In genomic region chr7:44012081-44012480, GRCh38 we compare ENCODE assay signal across 7 cellular contexts. TPM values are rescaled to one million over a fixed set of nuclear protein-coding genes. Genes with fewer than 3 reads are reported as not detected.
"Had no signal": no experiment of that assay in that cellular context is flagged by ENCODE, and none has a peak within 500 bp of the region (broad histone marks: within the 10 kb centered on the region; RNA-seq: fewer than 3 reads in every experiment).

No MANE protein-coding gene starts in this region.

RNA-seq across cellular contexts. Expression of gene SPDYE1, which starts 14.4 kb away (rescaled TPM):
- total RNA-seq: GM23248, GM23338, H1, H4, H7, H9, HFFc6 had no signal
- polyA plus RNA-seq: H1 had no signal

RNA-seq across cellular contexts. Expression of gene PGAM2, which starts 53.3 kb away (rescaled TPM):
- total RNA-seq: GM23248, H4 had no signal
- polyA plus RNA-seq: GM23248 had no signal
